8 cellular contexts compared by ENCODE assay signal in genomic region chr2:8525582-8526402, GRCh38.
DNase-seq lines count a peak whose midpoint lies in the region; ATAC-seq, FAIRE-seq and TF ChIP-seq lines count a peak whose summit lies in the region.

No MANE protein-coding gene starts in this region.

- H3K36me3 ChIP-seq in H7 (replicated peaks; ENCODE audit: control insufficient read depth, insufficient read depth, low read length) (no peaks in the 10 kb centered on the region), SJCRH30 (no peaks in the 10 kb centered on the region), neutrophil (no peaks in the 10 kb centered on the region)

- TF ChIP-seq CTCF in foreskin keratinocyte (conservative IDR thresholded peaks at IDR 0.05) (no peak), neutrophil (IDR thresholded peaks at IDR 0.05) (no peak)

- DNase-seq in GM12891 (ENCODE audit: insufficient read length, low spot score) (peak; percentile 61), H7 (peak; percentile 75), LoVo (ENCODE audit: low spot score) (peak; percentile 55), SJCRH30 (peak; percentile 79 to 87), foreskin keratinocyte (no peak), NCI-H446 (lab: John Stamatoyannopoulos, UW) (no peak), activated gamma-delta T cell (lab: John Stamatoyannopoulos, UW) (no peak)

- H3K4me3 ChIP-seq in H7 (ENCODE audit: insufficient read depth, low read depth, low read length) (no peak overlapping the region), SJCRH30 (no peak overlapping the region), neutrophil (ENCODE audit: low read depth in 1 of 2, low read length in 1 of 2) (peak overlapping the region; percentile 14 to 45)

- ATAC-seq in foreskin keratinocyte: peak; percentile 13

- FAIRE-seq in GM12891 (lab: Jason Lieb, UNC): peak; percentile 95

- peaks cover 13% of the 10 kb centered on the region for H3K4me1 ChIP-seq in SJCRH30
- no peaks in the 10 kb centered on the region for H3K4me1 ChIP-seq in foreskin keratinocyte
- H3K4me1 ChIP-seq in neutrophil (ENCODE audit: control insufficient read depth in 1 of 2, insufficient read depth in 1 of 2, low read depth in 1 of 2, low read length in 1 of 2): peaks cover 51 to 66% of the 10 kb centered on the region in 2 experiments

- no peak for TF ChIP-seq POLR2A in GM12891 (IDR thresholded peaks at IDR 0.05; ENCODE audit: low read depth, low read length)

- no peak overlapping the region for H3K27ac ChIP-seq in SJCRH30
- H3K27ac ChIP-seq in foreskin keratinocyte: no peak overlapping the region
- H3K27ac ChIP-seq in neutrophil: peak overlapping the region; percentile 63

- H3K27me3 ChIP-seq in H7 (ENCODE audit: control insufficient read depth, insufficient read depth, low read length): no peaks in the 10 kb centered on the region
- H3K27me3 ChIP-seq in SJCRH30: no peaks in the 10 kb centered on the region
- no peaks in the 10 kb centered on the region for H3K27me3 ChIP-seq in foreskin keratinocyte
- no peaks in the 10 kb centered on the region for H3K27me3 ChIP-seq in neutrophil

- no peaks in the 10 kb centered on the region for H3K9me3 ChIP-seq in SJCRH30 (replicated peaks)
- no peaks in the 10 kb centered on the region for H3K9me3 ChIP-seq in neutrophil

TF ChIP-seq in GM12891, 5 proteins besides CTCF, POLR2A, EP300 and RAD21:
- peak; percentile 97 for TF ChIP-seq SPI1 (IDR thresholded peaks at IDR 0.05; ENCODE audit: low read depth, low read length)
- TF ChIP-seq POU2F2 (IDR thresholded peaks at IDR 0.05; ENCODE audit: low read depth, low read length): peak; percentile 34; the same call in 1 of the 2 replicates
- no peak for TF ChIP-seq PAX5 (IDR thresholded peaks at IDR 0.05; ENCODE audit: insufficient read depth, low read length, severe bottlenecking)
- no peak for TF ChIP-seq TAF1 (IDR thresholded peaks at IDR 0.05; ENCODE audit: low read depth, low read length)
- no peak for TF ChIP-seq POLR2AphosphoS5 (IDR thresholded peaks at IDR 0.05; ENCODE audit: low read depth, low read length)

Comparison
In these comparisons a context has a peak if more than half of its experiments do, and no peak if none do; other contexts are left out.
1. DNase-seq: peak in GM12891 (single experiment), H7 (single experiment), LoVo (single experiment) and SJCRH30 (2 of 2); none in foreskin keratinocyte (0 of 2), NCI-H446 (0 of 2) and activated gamma-delta T cell (single experiment).
2. H3K4me3 ChIP-seq: peak in neutrophil (2 of 2); none in H7 (single experiment) and SJCRH30 (single experiment).